In genomic region chr1:156691665-156692408, GRCh38 we compare ENCODE assay signal across 11 cellular contexts. TPM values are rescaled to one million over a fixed set of nuclear protein-coding genes. Genes with fewer than 3 reads are reported as not detected.
DNase-seq lines count a peak whose midpoint lies in the region; ATAC-seq and TF ChIP-seq lines count a peak whose summit lies in the region.
"Had no signal": no experiment of that assay in that cellular context is flagged by ENCODE, and none has a peak within 500 bp of the region (broad histone marks: within the 10 kb centered on the region; RNA-seq: fewer than 3 reads in every experiment).

No MANE protein-coding gene starts in this region.

- peak overlapping the region in 1 of 8 donors; percentile 89 for H3K27ac Mint-ChIP-seq in CD8-positive, alpha-beta memory T cell

- H3K36me3 ChIP-seq in SK-N-SH (replicated peaks in 1 of 2; ENCODE audit: control insufficient read depth in 1 of 2, insufficient read depth in 2 of 2, low read length in 1 of 2) (no peaks in the 10 kb centered on the region), suprapubic skin (no peaks in the 10 kb centered on the region)
- no peaks in the 10 kb centered on the region for H3K36me3 ChIP-seq in CD8-positive, alpha-beta memory T cell (ENCODE audit: insufficient read depth, low read length)

- H3K4me1 ChIP-seq in SK-N-SH (ENCODE audit: control insufficient read depth in 1 of 2, insufficient read depth in 2 of 2, low read depth in 1 of 2, low read length in 1 of 2) = peaks cover 14 to 58% of the 10 kb centered on the region in 2 experiments; a peak in 3 of 4 replicates
- H3K4me1 ChIP-seq in foreskin keratinocyte = peaks cover 36% of the 10 kb centered on the region
- H3K4me1 ChIP-seq in suprapubic skin = peaks cover 50% of the 10 kb centered on the region
- H3K4me1 ChIP-seq in CD8-positive, alpha-beta memory T cell (ENCODE audit: insufficient read depth, low read length) = peaks cover 3% of the 10 kb centered on the region

- peak overlapping the region; percentile 41; the same call in 1 of the 2 replicates for H3K4me2 ChIP-seq in SK-N-SH

- H3K27me3 ChIP-seq in SK-N-SH (ENCODE audit: insufficient read depth) (no peaks in the 10 kb centered on the region), foreskin keratinocyte (peaks cover 8% of the 10 kb centered on the region), suprapubic skin (no peaks in the 10 kb centered on the region)
- H3K27me3 ChIP-seq in CD8-positive, alpha-beta memory T cell (ENCODE audit: insufficient read depth, low read length, poor library complexity, severe bottlenecking) = peaks cover 25% of the 10 kb centered on the region

- peaks cover 0 to 5% (median 0%) of the 10 kb centered on the region in 3 donors for H3K36me3 Mint-ChIP-seq in CD8-positive, alpha-beta memory T cell

- H3K4me3 ChIP-seq in SK-N-SH (ENCODE audit: low read depth in 2 of 2, low read length in 1 of 2) (no peak overlapping the region), suprapubic skin (no peak overlapping the region)
- no peak overlapping the region for H3K4me3 ChIP-seq in CD8-positive, alpha-beta memory T cell (ENCODE audit: low read length)

- H3F3A ChIP-seq in SK-N-SH (replicated peaks; ENCODE audit: insufficient read depth) = peaks cover 15% of the 10 kb centered on the region

- no peak overlapping the region for H2AFZ ChIP-seq in SK-N-SH (ENCODE audit: low read depth)

- no peak overlapping the region for H3K9ac ChIP-seq in SK-N-SH

- CTCF ChIA-PET in SK-N-SH (lab: Yijun Ruan, JAX) = interaction anchor here (1.2 to 45.5 kb wide), 9 partner anchors 13 to 236 kb away, joined by 4 to 2702 read pairs (median 71); partner anchors contain the start of genes CRABP2, INSRR, ISG20L2 and METTL25B
- CTCF ChIA-PET in CD8-positive, alpha-beta memory T cell (lab: Charles Lee) = interaction anchor here (1.1 to 6.8 kb wide), 6 partner anchors 13 to 191 kb away, joined by 3 to 183 read pairs (median 32); partner anchors contain the start of genes CRABP2, INSRR, ISG20L2 and MEF2D

- TF ChIP-seq EP300 in SK-N-SH (IDR thresholded peaks at IDR 0.05; ENCODE audit: borderline replicate concordance in 1 of 2, low read depth in 1 of 2, low read length in 1 of 2) = no peak
- no peak for TF ChIP-seq EP300 in suprapubic skin (IDR thresholded peaks at IDR 0.05)

- TF ChIP-seq CTCF in SK-N-SH (IDR thresholded peaks at IDR 0.05) (no peak), foreskin keratinocyte (conservative IDR thresholded peaks at IDR 0.05) (no peak), suprapubic skin (IDR thresholded peaks at IDR 0.05) (no peak)

- peaks cover 9 to 30% (median 15%) of the 10 kb centered on the region in 3 donors for H3K4me1 Mint-ChIP-seq in CD8-positive, alpha-beta memory T cell

- TF ChIP-seq POLR2A in suprapubic skin (IDR thresholded peaks at IDR 0.05) = no peak

- no peaks in the 10 kb centered on the region for H3K79me2 ChIP-seq in SK-N-SH (ENCODE audit: insufficient read depth)

- no peaks in the 10 kb centered on the region for H4K20me1 ChIP-seq in SK-N-SH (ENCODE audit: insufficient read depth)

- ATAC-seq in foreskin keratinocyte = peak; percentile 76
- ATAC-seq in HG03196 (IDR thresholded peaks at IDR 0.05; ENCODE audit: unreplicated experiment) = no peak
- ATAC-seq: stimulated activated naive CD8-positive, alpha-beta T cell treated with anti-CD3 and anti-CD28 coated beads, Interleukin-15, Interleukin-2, amounts not matched to agents 100 U/mL and 50 U/mL, for 24 hours had no signal

- peaks cover 0 to 2% (median 0%) of the 10 kb centered on the region in 5 donors for H3K9me3 Mint-ChIP-seq in CD8-positive, alpha-beta memory T cell

- peak overlapping the region in 1 of 2 experiments; percentile 86; a peak in 2 of 4 replicates for H3K27ac ChIP-seq in SK-N-SH (ENCODE audit: low read depth in 2 of 2, low read length in 1 of 2)
- peak overlapping the region; percentile 62 for H3K27ac ChIP-seq in foreskin keratinocyte
- H3K27ac ChIP-seq in suprapubic skin = peak overlapping the region; percentile 67
- no peak overlapping the region for H3K27ac ChIP-seq in CD8-positive, alpha-beta memory T cell (ENCODE audit: low read depth, low read length)

- H3K9me3 ChIP-seq in SK-N-SH (no peaks in the 10 kb centered on the region), suprapubic skin (no peaks in the 10 kb centered on the region)
- H3K9me3 ChIP-seq in CD8-positive, alpha-beta memory T cell (ENCODE audit: low read length) = no peaks in the 10 kb centered on the region

- no peak overlapping the region for H3K4me3 Mint-ChIP-seq in CD8-positive, alpha-beta memory T cell

- H3K9me2 ChIP-seq in SK-N-SH = no peaks in the 10 kb centered on the region

- peak; percentile 41 for DNase-seq in SIG-M5 treated with dmso at 0.1 percent for 504 hours (lab: John Stamatoyannopoulos, UW; ENCODE audit: unreplicated experiment)
- DNase-seq in SIG-M5 (lab: John Stamatoyannopoulos, UW) = no peak
- no peak for DNase-seq in SK-N-SH
- DNase-seq in foreskin keratinocyte = peak; percentile 61 to 73
- no peak for DNase-seq in suprapubic skin (ENCODE audit: low spot score in 2 of 2)
- no peak for DNase-seq in CD8-positive, alpha-beta memory T cell
- DNase-seq in cerebellar nuclear complex (lab: John Stamatoyannopoulos, UW) = no peak
- DNase-seq: NCI-H187; small intestine; stimulated activated naive CD8-positive, alpha-beta T cell treated with anti-CD3 and anti-CD28 coated beads, Interleukin-15, Interleukin-2, amounts not matched to agents 100 U/mL and 50 U/mL, for 24 hours had no signal

- TF ChIP-seq RAD21 in SK-N-SH (IDR thresholded peaks at IDR 0.05; ENCODE audit: low read length) = no peak

- peaks cover 45 to 65% of the 10 kb centered on the region in 2 donors for H3K27me3 Mint-ChIP-seq in CD8-positive, alpha-beta memory T cell

- POLR2A ChIA-PET in SK-N-SH (lab: Yijun Ruan, JAX) = interaction anchor here (1.0 to 4.3 kb wide), 4 partner anchors 10 to 37 kb away, joined by 3 to 57 read pairs (median 16); partner anchors contain the start of genes CRABP2, ISG20L2 and METTL25B
- POLR2A ChIA-PET in CD8-positive, alpha-beta memory T cell (lab: Charles Lee) = no interaction called here

- WGBS in SK-N-SH (ENCODE audit: low lambda C conversion rate) = 75% methylated on average over 16 of the region's 20 CpGs
- 24% methylated on average over 19 of the region's 20 CpGs for WGBS in suprapubic skin

TF ChIP-seq in SK-N-SH, 30 proteins besides CTCF, POLR2A, EP300 and RAD21:
- TF ChIP-seq MXI1 (IDR thresholded peaks at IDR 0.05; ENCODE audit: low read depth, low read length) = no peak
- TF ChIP-seq ELF1 (IDR thresholded peaks at IDR 0.05) = no peak
- peak; percentile 7; the same call in 1 of the 2 replicates for TF ChIP-seq SMC3 (IDR thresholded peaks at IDR 0.05; ENCODE audit: low read depth, low read length)
- no peak for TF ChIP-seq NFIC (IDR thresholded peaks at IDR 0.05; ENCODE audit: borderline replicate concordance)

RNA-seq across cellular contexts. Expression of gene CRABP2, which starts 13.5 kb away (rescaled TPM):
- 13.3 and 42.1 TPM in 2 replicates for polyA plus RNA-seq in SK-N-SH (2012; rRNA removed)
- polyA plus RNA-seq in SK-N-SH (2012; cell fraction: cytosol; rRNA removed) = 27.0 TPM in 2 replicates
- polyA plus RNA-seq in SK-N-SH (2012; cell fraction: nucleus; rRNA removed) = 21.2 and 48.9 TPM in 2 replicates
- 2.2 and 4.0 TPM in 2 replicates for total RNA-seq in foreskin keratinocyte
- polyA plus RNA-seq in foreskin keratinocyte = 4.6 and 8.4 TPM in 2 replicates
- 10 to 100 TPM; 38.4 to 98.0 (median 68.2) TPM for total RNA-seq in suprapubic skin
- under 1 TPM; 0.66 to 0.71 TPM for total RNA-seq in CD8-positive, alpha-beta memory T cell
- polyA plus RNA-seq in CD8-positive, alpha-beta memory T cell = not detected

RNA-seq across cellular contexts. Expression of gene NES, which starts 14.6 kb away (rescaled TPM):
- polyA plus RNA-seq in SK-N-SH (2012; rRNA removed) (12.6 and 15.8 TPM in 2 replicates), foreskin keratinocyte (0.06 TPM in 2 replicates)
- polyA plus RNA-seq in SK-N-SH (2012; cell fraction: cytosol; rRNA removed) = 10.5 and 12.5 TPM in 2 replicates
- 28.7 and 40.4 TPM in 2 replicates for polyA plus RNA-seq in SK-N-SH (2012; cell fraction: nucleus; rRNA removed)
- total RNA-seq in foreskin keratinocyte (0.04 and 0.14 TPM in 2 replicates), suprapubic skin (1 to 10 TPM; 1.9 to 7.4 (median 4.8) TPM)
- total RNA-seq in CD8-positive, alpha-beta memory T cell = not detected
- not detected for polyA plus RNA-seq in CD8-positive, alpha-beta memory T cell

RNA-seq across cellular contexts. Expression of gene METTL25B, which starts 36.4 kb away (rescaled TPM):
- polyA plus RNA-seq in SK-N-SH (2012; rRNA removed) = 20.1 and 21.2 TPM in 2 replicates
- polyA plus RNA-seq in SK-N-SH (2012; cell fraction: cytosol; rRNA removed) = 10.7 and 14.0 TPM in 2 replicates
- 51.7 and 72.4 TPM in 2 replicates for polyA plus RNA-seq in SK-N-SH (2012; cell fraction: nucleus; rRNA removed)
- total RNA-seq in foreskin keratinocyte = 13.8 and 15.7 TPM in 2 replicates
- 19.7 TPM in 2 replicates for polyA plus RNA-seq in foreskin keratinocyte
- total RNA-seq in suprapubic skin = 10 to 100 TPM; 20.7 to 40.3 (median 34.2) TPM
- total RNA-seq in CD8-positive, alpha-beta memory T cell = 10 to 100 TPM; 29.6 to 29.7 TPM
- polyA plus RNA-seq in CD8-positive, alpha-beta memory T cell = 4.2 TPM

RNA-seq across cellular contexts. Expression of gene ISG20L2, which starts 36.7 kb away (rescaled TPM):
- polyA plus RNA-seq in SK-N-SH (2012; rRNA removed) (31.6 and 44.3 TPM in 2 replicates), foreskin keratinocyte (22.3 and 28.6 TPM in 2 replicates)
- polyA plus RNA-seq in SK-N-SH (2012; cell fraction: cytosol; rRNA removed) = 28.2 and 36.0 TPM in 2 replicates
- 22.9 and 32.5 TPM in 2 replicates for polyA plus RNA-seq in SK-N-SH (2012; cell fraction: nucleus; rRNA removed)
- total RNA-seq in foreskin keratinocyte (31.7 and 32.0 TPM in 2 replicates), suprapubic skin (10 to 100 TPM; 33.8 to 59.6 (median 38.9) TPM)
- 10 to 100 TPM; 69.4 to 75.9 TPM for total RNA-seq in CD8-positive, alpha-beta memory T cell
- polyA plus RNA-seq in CD8-positive, alpha-beta memory T cell = 25.0 TPM

RNA-seq across cellular contexts. Expression of gene MRPL24, which starts 49.1 kb away (rescaled TPM):
- polyA plus RNA-seq in SK-N-SH (2012; rRNA removed) = 149 and 171 TPM in 2 replicates
- polyA plus RNA-seq in SK-N-SH (2012; cell fraction: cytosol; rRNA removed) = 141 and 142 TPM in 2 replicates
- polyA plus RNA-seq in SK-N-SH (2012; cell fraction: nucleus; rRNA removed) = 99.8 and 109 TPM in 2 replicates
- 117 and 145 TPM in 2 replicates for total RNA-seq in foreskin keratinocyte
- 173 and 199 TPM in 2 replicates for polyA plus RNA-seq in foreskin keratinocyte
- total RNA-seq in suprapubic skin = 10 to 100 TPM; 33.6 to 66.6 (median 55.0) TPM
- total RNA-seq in CD8-positive, alpha-beta memory T cell = 100 to 1,000 TPM; 122 to 131 TPM
- 92.2 TPM for polyA plus RNA-seq in CD8-positive, alpha-beta memory T cell

Comparison
In these comparisons a context has a peak if more than half of its experiments do, and no peak if none do; other contexts are left out.
1. DNase-seq: peak in SIG-M5 treated with dmso at 0.1 percent for 504 hours (single experiment) and foreskin keratinocyte (2 of 2); none in SIG-M5 (single experiment), SK-N-SH (single experiment), suprapubic skin (0 of 2), CD8-positive, alpha-beta memory T cell (0 of 5) and cerebellar nuclear complex (0 of 2).